ENCODE assay signal across 1 cellular context in the genomic region with DNA sequence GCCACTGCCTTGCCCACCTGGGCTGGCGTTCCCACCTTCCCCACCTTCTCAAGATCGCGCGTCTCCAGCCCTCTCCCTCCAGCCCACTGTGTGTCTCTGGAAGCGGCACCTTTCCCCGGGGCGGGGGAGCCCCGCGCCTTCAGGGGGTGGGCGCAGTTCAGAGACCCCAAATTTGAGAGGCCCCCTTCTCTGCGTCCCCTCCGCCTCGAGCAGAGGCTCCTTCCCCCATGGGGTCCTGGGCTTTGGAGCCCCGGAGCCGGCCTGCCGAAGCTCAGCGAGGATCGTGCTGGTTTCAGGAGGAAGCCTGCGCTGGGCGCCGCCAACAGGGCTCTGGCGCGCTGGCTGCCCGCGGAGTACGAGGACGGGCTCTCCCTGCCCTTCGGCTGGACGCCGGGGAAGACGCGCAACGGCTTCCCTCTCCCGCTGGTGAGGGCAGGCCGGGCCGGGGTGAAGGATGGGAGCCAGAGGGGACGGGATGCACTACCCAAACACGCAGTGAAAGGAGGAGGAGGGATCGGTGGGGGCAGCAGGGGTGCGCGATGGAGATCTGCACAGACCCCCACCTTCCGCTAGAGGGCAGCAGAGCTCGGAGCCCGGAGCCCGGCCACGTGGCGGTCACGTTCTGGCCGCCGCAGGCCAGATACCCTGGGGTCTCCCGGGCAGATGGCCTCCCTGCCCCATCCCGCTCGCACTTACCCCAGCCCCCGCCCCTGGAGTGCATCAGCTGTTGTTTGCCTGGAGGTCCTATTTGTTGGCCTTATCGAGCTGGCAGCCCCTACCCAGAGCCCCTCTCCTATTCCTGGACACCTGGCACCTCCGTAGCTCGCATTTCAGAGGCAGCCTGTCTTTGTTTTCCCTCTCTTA.
TF ChIP-seq lines count a peak whose summit lies in the region.

No MANE protein-coding gene starts in this region.

TF ChIP-seq in HepG2, 621 proteins besides CTCF, POLR2A, EP300 and RAD21 (continued from another document and continues in another):
- TF ChIP-seq, protein P1, sequence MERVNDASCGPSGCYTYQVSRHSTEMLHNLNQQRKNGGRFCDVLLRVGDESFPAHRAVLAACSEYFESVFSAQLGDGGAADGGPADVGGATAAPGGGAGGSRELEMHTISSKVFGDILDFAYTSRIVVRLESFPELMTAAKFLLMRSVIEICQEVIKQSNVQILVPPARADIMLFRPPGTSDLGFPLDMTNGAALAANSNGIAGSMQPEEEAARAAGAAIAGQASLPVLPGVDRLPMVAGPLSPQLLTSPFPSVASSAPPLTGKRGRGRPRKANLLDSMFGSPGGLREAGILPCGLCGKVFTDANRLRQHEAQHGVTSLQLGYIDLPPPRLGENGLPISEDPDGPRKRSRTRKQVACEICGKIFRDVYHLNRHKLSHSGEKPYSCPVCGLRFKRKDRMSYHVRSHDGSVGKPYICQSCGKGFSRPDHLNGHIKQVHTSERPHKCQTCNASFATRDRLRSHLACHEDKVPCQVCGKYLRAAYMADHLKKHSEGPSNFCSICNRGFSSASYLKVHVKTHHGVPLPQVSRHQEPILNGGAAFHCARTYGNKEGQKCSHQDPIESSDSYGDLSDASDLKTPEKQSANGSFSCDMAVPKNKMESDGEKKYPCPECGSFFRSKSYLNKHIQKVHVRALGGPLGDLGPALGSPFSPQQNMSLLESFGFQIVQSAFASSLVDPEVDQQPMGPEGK (CRISPR knock-in tag; IDR thresholded peaks at IDR 0.05), result peak; percentile 65
- TF ChIP-seq ZNF660 (CRISPR knock-in tag; IDR thresholded peaks at IDR 0.05; ENCODE audit: borderline replicate concordance, low read depth), result no peak
- TF ChIP-seq ZNF567 (CRISPR knock-in tag; IDR thresholded peaks at IDR 0.05; ENCODE audit: borderline replicate concordance), result no peak
- TF ChIP-seq, protein P2, sequence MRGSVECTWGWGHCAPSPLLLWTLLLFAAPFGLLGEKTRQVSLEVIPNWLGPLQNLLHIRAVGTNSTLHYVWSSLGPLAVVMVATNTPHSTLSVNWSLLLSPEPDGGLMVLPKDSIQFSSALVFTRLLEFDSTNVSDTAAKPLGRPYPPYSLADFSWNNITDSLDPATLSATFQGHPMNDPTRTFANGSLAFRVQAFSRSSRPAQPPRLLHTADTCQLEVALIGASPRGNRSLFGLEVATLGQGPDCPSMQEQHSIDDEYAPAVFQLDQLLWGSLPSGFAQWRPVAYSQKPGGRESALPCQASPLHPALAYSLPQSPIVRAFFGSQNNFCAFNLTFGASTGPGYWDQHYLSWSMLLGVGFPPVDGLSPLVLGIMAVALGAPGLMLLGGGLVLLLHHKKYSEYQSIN (CRISPR knock-in tag; IDR thresholded peaks at IDR 0.05; ENCODE audit: borderline replicate concordance), result no peak
- TF ChIP-seq, protein P3, sequence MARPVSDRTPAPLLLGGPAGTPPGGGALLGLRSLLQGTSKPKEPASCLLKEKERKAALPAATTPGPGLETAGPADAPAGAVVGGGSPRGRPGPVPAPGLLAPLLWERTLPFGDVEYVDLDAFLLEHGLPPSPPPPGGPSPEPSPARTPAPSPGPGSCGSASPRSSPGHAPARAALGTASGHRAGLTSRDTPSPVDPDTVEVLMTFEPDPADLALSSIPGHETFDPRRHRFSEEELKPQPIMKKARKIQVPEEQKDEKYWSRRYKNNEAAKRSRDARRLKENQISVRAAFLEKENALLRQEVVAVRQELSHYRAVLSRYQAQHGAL (CRISPR knock-in tag; IDR thresholded peaks at IDR 0.05; ENCODE audit: not compliant biosample characterization), result no peak
- TF ChIP-seq, protein P4, sequence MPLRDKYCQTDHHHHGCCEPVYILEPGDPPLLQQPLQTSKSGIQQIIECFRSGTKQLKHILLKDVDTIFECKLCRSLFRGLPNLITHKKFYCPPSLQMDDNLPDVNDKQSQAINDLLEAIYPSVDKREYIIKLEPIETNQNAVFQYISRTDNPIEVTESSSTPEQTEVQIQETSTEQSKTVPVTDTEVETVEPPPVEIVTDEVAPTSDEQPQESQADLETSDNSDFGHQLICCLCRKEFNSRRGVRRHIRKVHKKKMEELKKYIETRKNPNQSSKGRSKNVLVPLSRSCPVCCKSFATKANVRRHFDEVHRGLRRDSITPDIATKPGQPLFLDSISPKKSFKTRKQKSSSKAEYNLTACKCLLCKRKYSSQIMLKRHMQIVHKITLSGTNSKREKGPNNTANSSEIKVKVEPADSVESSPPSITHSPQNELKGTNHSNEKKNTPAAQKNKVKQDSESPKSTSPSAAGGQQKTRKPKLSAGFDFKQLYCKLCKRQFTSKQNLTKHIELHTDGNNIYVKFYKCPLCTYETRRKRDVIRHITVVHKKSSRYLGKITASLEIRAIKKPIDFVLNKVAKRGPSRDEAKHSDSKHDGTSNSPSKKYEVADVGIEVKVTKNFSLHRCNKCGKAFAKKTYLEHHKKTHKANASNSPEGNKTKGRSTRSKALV (CRISPR knock-in tag; IDR thresholded peaks at IDR 0.05), result no peak
- TF ChIP-seq NR1H2 (CRISPR knock-in tag; IDR thresholded peaks at IDR 0.05; ENCODE audit: borderline replicate concordance, low read depth), result no peak
- peak; percentile 87 for TF ChIP-seq GZF1 (CRISPR knock-in tag; IDR thresholded peaks at IDR 0.05)
- TF ChIP-seq, protein P5, sequence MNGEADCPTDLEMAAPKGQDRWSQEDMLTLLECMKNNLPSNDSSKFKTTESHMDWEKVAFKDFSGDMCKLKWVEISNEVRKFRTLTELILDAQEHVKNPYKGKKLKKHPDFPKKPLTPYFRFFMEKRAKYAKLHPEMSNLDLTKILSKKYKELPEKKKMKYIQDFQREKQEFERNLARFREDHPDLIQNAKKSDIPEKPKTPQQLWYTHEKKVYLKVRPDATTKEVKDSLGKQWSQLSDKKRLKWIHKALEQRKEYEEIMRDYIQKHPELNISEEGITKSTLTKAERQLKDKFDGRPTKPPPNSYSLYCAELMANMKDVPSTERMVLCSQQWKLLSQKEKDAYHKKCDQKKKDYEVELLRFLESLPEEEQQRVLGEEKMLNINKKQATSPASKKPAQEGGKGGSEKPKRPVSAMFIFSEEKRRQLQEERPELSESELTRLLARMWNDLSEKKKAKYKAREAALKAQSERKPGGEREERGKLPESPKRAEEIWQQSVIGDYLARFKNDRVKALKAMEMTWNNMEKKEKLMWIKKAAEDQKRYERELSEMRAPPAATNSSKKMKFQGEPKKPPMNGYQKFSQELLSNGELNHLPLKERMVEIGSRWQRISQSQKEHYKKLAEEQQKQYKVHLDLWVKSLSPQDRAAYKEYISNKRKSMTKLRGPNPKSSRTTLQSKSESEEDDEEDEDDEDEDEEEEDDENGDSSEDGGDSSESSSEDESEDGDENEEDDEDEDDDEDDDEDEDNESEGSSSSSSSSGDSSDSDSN (CRISPR knock-in tag; IDR thresholded peaks at IDR 0.05), result peak; percentile 23; the same call in 1 of the 2 replicates
- TF ChIP-seq DPF2 (CRISPR knock-in tag; IDR thresholded peaks at IDR 0.05; ENCODE audit: borderline replicate concordance, low read depth), result no peak
- no peak for TF ChIP-seq SRF (IDR thresholded peaks at IDR 0.05; ENCODE audit: low read depth, low read length)
- no peak for TF ChIP-seq TRIM24 (CRISPR knock-in tag; IDR thresholded peaks at IDR 0.05)
- peak; percentile 87; the same call in 1 of the 2 replicates for TF ChIP-seq ZNF766 (CRISPR knock-in tag; IDR thresholded peaks at IDR 0.05; ENCODE audit: borderline replicate concordance)
- TF ChIP-seq BRCA1 (CRISPR knock-in tag; IDR thresholded peaks at IDR 0.05), result 0 out of 2 replicates have a peak, but pooled peaks have one; percentile 63
- TF ChIP-seq ZNF256 (CRISPR knock-in tag; conservative IDR thresholded peaks at IDR 0.05), result 0 out of 2 replicates have a peak, but pooled peaks have one; percentile 79
- TF ChIP-seq FOXK2 (IDR thresholded peaks at IDR 0.05), result no peak
- TF ChIP-seq HNRNPUL1 (IDR thresholded peaks at IDR 0.05; ENCODE audit: low read depth, low read length), result no peak
- TF ChIP-seq, protein P6, sequence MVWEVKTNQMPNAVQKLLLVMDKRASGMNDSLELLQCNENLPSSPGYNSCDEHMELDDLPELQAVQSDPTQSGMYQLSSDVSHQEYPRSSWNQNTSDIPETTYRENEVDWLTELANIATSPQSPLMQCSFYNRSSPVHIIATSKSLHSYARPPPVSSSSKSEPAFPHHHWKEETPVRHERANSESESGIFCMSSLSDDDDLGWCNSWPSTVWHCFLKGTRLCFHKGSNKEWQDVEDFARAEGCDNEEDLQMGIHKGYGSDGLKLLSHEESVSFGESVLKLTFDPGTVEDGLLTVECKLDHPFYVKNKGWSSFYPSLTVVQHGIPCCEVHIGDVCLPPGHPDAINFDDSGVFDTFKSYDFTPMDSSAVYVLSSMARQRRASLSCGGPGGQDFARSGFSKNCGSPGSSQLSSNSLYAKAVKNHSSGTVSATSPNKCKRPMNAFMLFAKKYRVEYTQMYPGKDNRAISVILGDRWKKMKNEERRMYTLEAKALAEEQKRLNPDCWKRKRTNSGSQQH (CRISPR knock-in tag; IDR thresholded peaks at IDR 0.05; ENCODE audit: low read depth), result no peak
- TF ChIP-seq ZNF782 (CRISPR knock-in tag; IDR thresholded peaks at IDR 0.05; ENCODE audit: borderline replicate concordance), result 0 out of 2 replicates have a peak, but pooled peaks have one; percentile 63
- TF ChIP-seq CENPX (CRISPR knock-in tag; IDR thresholded peaks at IDR 0.05), result no peak
- TF ChIP-seq, protein P7, sequence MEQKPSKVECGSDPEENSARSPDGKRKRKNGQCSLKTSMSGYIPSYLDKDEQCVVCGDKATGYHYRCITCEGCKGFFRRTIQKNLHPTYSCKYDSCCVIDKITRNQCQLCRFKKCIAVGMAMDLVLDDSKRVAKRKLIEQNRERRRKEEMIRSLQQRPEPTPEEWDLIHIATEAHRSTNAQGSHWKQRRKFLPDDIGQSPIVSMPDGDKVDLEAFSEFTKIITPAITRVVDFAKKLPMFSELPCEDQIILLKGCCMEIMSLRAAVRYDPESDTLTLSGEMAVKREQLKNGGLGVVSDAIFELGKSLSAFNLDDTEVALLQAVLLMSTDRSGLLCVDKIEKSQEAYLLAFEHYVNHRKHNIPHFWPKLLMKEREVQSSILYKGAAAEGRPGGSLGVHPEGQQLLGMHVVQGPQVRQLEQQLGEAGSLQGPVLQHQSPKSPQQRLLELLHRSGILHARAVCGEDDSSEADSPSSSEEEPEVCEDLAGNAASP (CRISPR knock-in tag; IDR thresholded peaks at IDR 0.05; ENCODE audit: borderline replicate concordance), result peak; percentile 57; the same call in 1 of the 2 replicates
- no peak for TF ChIP-seq ATRX (CRISPR knock-in tag; IDR thresholded peaks at IDR 0.05; ENCODE audit: borderline replicate concordance)
- no peak for TF ChIP-seq SSRP1 (CRISPR knock-in tag; IDR thresholded peaks at IDR 0.05)
- no peak; the same call in 1 of the 2 replicates for TF ChIP-seq ZNF816 (CRISPR knock-in tag; IDR thresholded peaks at IDR 0.05; ENCODE audit: borderline replicate concordance)
- TF ChIP-seq, protein P8, sequence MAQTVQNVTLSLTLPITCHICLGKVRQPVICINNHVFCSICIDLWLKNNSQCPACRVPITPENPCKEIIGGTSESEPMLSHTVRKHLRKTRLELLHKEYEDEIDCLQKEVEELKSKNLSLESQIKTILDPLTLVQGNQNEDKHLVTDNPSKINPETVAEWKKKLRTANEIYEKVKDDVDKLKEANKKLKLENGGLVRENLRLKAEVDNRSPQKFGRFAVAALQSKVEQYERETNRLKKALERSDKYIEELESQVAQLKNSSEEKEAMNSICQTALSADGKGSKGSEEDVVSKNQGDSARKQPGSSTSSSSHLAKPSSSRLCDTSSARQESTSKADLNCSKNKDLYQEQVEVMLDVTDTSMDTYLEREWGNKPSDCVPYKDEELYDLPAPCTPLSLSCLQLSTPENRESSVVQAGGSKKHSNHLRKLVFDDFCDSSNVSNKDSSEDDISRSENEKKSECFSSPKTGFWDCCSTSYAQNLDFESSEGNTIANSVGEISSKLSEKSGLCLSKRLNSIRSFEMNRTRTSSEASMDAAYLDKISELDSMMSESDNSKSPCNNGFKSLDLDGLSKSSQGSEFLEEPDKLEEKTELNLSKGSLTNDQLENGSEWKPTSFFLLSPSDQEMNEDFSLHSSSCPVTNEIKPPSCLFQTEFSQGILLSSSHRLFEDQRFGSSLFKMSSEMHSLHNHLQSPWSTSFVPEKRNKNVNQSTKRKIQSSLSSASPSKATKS (CRISPR knock-in tag; IDR thresholded peaks at IDR 0.05), result no peak
- TF ChIP-seq, protein P9, sequence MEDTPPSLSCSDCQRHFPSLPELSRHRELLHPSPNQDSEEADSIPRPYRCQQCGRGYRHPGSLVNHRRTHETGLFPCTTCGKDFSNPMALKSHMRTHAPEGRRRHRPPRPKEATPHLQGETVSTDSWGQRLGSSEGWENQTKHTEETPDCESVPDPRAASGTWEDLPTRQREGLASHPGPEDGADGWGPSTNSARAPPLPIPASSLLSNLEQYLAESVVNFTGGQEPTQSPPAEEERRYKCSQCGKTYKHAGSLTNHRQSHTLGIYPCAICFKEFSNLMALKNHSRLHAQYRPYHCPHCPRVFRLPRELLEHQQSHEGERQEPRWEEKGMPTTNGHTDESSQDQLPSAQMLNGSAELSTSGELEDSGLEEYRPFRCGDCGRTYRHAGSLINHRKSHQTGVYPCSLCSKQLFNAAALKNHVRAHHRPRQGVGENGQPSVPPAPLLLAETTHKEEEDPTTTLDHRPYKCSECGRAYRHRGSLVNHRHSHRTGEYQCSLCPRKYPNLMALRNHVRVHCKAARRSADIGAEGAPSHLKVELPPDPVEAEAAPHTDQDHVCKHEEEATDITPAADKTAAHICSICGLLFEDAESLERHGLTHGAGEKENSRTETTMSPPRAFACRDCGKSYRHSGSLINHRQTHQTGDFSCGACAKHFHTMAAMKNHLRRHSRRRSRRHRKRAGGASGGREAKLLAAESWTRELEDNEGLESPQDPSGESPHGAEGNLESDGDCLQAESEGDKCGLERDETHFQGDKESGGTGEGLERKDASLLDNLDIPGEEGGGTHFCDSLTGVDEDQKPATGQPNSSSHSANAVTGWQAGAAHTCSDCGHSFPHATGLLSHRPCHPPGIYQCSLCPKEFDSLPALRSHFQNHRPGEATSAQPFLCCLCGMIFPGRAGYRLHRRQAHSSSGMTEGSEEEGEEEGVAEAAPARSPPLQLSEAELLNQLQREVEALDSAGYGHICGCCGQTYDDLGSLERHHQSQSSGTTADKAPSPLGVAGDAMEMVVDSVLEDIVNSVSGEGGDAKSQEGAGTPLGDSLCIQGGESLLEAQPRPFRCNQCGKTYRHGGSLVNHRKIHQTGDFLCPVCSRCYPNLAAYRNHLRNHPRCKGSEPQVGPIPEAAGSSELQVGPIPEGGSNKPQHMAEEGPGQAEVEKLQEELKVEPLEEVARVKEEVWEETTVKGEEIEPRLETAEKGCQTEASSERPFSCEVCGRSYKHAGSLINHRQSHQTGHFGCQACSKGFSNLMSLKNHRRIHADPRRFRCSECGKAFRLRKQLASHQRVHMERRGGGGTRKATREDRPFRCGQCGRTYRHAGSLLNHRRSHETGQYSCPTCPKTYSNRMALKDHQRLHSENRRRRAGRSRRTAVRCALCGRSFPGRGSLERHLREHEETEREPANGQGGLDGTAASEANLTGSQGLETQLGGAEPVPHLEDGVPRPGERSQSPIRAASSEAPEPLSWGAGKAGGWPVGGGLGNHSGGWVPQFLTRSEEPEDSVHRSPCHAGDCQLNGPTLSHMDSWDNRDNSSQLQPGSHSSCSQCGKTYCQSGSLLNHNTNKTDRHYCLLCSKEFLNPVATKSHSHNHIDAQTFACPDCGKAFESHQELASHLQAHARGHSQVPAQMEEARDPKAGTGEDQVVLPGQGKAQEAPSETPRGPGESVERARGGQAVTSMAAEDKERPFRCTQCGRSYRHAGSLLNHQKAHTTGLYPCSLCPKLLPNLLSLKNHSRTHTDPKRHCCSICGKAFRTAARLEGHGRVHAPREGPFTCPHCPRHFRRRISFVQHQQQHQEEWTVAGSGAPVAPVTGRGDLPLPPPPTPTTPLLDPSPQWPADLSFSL (CRISPR knock-in tag; IDR thresholded peaks at IDR 0.05), result no peak
- TF ChIP-seq AGO2 (optimal IDR thresholded peaks at IDR 0.05; ENCODE audit: low read depth, low read length), result no peak
- peak; percentile 76; the same call in 1 of the 2 replicates for TF ChIP-seq ZSCAN21 (CRISPR knock-in tag; IDR thresholded peaks at IDR 0.05; ENCODE audit: borderline replicate concordance)
- no peak; the same call in 1 of the 2 replicates for TF ChIP-seq RFXAP (CRISPR knock-in tag; IDR thresholded peaks at IDR 0.05; ENCODE audit: borderline replicate concordance)
- no peak for TF ChIP-seq ZNF670 (CRISPR knock-in tag; IDR thresholded peaks at IDR 0.05; ENCODE audit: borderline replicate concordance)
- peak; percentile 88 for TF ChIP-seq ZNF543 (CRISPR knock-in tag; IDR thresholded peaks at IDR 0.05)
